Comparison of ENCODE assay signal across 1 cellular context in the genomic region with DNA sequence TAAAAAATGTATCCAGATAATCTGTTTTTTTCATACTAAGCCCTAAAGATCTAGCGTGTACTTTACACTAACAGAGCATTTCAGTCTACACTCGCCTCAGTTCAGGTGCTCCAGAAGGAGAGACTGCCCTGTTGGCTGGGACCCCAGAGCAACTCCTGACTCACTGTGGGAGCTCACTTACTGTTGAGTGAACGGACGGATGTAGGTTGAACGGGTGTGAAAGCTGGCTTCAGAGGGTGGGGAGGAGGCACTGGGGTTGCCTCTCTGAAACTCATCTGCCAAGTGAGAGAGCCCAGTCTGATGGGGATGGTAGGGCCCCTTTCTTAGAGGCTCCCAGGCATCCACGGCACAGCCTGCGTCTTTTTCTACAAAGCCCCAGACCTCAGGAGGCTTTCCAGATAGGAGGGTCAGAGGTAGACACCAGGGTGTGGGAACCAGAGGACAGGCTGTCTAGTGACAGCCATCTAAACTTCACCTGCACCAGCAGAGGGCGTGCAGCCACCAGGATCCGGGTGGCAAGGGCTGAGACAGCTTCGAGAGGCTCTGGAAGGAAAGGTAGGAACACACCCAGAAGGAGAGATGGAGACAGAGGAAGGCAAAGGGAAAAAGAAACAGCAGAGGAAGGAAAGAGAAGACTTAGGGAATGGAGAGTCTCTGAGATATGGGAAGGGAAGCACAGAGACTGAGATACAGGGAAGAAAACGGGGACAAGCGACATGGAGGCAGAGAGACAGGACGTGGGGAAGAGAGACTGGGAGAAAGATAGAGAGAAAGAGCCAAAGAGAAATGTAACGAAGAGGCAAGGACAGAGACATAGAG.
TF ChIP-seq lines count a peak whose summit lies in the region.

No MANE protein-coding gene starts in this region.

TF ChIP-seq in K562, 482 proteins besides CTCF, POLR2A, EP300 and RAD21 (continued from another document and continues in another):
- TF ChIP-seq ZBTB49 (CRISPR knock-in tag; IDR thresholded peaks at IDR 0.05; ENCODE audit: borderline replicate concordance): 0 out of 2 replicates have a peak, but pooled peaks have one; percentile 38
- no peak for TF ChIP-seq ZNF589 (CRISPR knock-in tag; IDR thresholded peaks at IDR 0.05; ENCODE audit: low read depth)
- TF ChIP-seq, protein P1, sequence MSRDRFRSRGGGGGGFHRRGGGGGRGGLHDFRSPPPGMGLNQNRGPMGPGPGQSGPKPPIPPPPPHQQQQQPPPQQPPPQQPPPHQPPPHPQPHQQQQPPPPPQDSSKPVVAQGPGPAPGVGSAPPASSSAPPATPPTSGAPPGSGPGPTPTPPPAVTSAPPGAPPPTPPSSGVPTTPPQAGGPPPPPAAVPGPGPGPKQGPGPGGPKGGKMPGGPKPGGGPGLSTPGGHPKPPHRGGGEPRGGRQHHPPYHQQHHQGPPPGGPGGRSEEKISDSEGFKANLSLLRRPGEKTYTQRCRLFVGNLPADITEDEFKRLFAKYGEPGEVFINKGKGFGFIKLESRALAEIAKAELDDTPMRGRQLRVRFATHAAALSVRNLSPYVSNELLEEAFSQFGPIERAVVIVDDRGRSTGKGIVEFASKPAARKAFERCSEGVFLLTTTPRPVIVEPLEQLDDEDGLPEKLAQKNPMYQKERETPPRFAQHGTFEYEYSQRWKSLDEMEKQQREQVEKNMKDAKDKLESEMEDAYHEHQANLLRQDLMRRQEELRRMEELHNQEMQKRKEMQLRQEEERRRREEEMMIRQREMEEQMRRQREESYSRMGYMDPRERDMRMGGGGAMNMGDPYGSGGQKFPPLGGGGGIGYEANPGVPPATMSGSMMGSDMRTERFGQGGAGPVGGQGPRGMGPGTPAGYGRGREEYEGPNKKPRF (IDR thresholded peaks at IDR 0.05; ENCODE audit: low read depth, low read length): no peak
- no peak for TF ChIP-seq RBM17 (IDR thresholded peaks at IDR 0.05; ENCODE audit: borderline replicate concordance, low read depth, low read length)
- TF ChIP-seq, protein P2, sequence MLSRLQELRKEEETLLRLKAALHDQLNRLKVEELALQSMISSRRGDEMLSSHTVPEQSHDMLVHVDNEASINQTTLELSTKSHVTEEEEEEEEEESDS (CRISPR knock-in tag; IDR thresholded peaks at IDR 0.05): no peak
- TF ChIP-seq SMARCB1 (IDR thresholded peaks at IDR 0.05; ENCODE audit: insufficient read length, low read depth): no peak
- no peak for TF ChIP-seq PHB (CRISPR knock-in tag; IDR thresholded peaks at IDR 0.05)
- TF ChIP-seq POLR3A (IDR thresholded peaks at IDR 0.05; ENCODE audit: borderline replicate concordance, extremely low read depth, insufficient read depth, insufficient read length): no peak
- TF ChIP-seq POLR3G (IDR thresholded peaks at IDR 0.05; ENCODE audit: extremely low read depth, insufficient read length, insufficient replicate concordance): no peak
- TF ChIP-seq ZNF584 (CRISPR knock-in tag; IDR thresholded peaks at IDR 0.05; ENCODE audit: low read depth): no peak
- no peak for TF ChIP-seq JUNB (CRISPR knock-in tag; conservative IDR thresholded peaks at IDR 0.05)
- no peak for TF ChIP-seq ZNF282 (CRISPR knock-in tag; IDR thresholded peaks at IDR 0.05)
- TF ChIP-seq, protein P3, sequence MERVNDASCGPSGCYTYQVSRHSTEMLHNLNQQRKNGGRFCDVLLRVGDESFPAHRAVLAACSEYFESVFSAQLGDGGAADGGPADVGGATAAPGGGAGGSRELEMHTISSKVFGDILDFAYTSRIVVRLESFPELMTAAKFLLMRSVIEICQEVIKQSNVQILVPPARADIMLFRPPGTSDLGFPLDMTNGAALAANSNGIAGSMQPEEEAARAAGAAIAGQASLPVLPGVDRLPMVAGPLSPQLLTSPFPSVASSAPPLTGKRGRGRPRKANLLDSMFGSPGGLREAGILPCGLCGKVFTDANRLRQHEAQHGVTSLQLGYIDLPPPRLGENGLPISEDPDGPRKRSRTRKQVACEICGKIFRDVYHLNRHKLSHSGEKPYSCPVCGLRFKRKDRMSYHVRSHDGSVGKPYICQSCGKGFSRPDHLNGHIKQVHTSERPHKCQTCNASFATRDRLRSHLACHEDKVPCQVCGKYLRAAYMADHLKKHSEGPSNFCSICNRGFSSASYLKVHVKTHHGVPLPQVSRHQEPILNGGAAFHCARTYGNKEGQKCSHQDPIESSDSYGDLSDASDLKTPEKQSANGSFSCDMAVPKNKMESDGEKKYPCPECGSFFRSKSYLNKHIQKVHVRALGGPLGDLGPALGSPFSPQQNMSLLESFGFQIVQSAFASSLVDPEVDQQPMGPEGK (CRISPR knock-in tag; IDR thresholded peaks at IDR 0.05; ENCODE audit: borderline replicate concordance): no peak
- TF ChIP-seq ARID2 (IDR thresholded peaks at IDR 0.05): peak; percentile 98
- TF ChIP-seq SIRT6 (IDR thresholded peaks at IDR 0.05; ENCODE audit: low read depth, low read length): no peak
- no peak for TF ChIP-seq ZNF398 (CRISPR knock-in tag; IDR thresholded peaks at IDR 0.05)
- TF ChIP-seq GATA2 (CRISPR knock-in tag; IDR thresholded peaks at IDR 0.05): no peak
- no peak for TF ChIP-seq ZNF57 (CRISPR knock-in tag; IDR thresholded peaks at IDR 0.05)
- TF ChIP-seq FOS (IDR thresholded peaks at IDR 0.05; ENCODE audit: extremely low read depth, insufficient read length): no peak
- TF ChIP-seq BRF1 (IDR thresholded peaks at IDR 0.05; ENCODE audit: borderline replicate concordance, extremely low read depth, insufficient read length): no peak
- no peak for TF ChIP-seq RBM34 (IDR thresholded peaks at IDR 0.05; ENCODE audit: borderline replicate concordance, insufficient read depth, low read length)
- no peak for TF ChIP-seq NUFIP1 (IDR thresholded peaks at IDR 0.05; ENCODE audit: partially characterized antibody)
- TF ChIP-seq ESRRA (IDR thresholded peaks at IDR 0.05; ENCODE audit: borderline replicate concordance, low read depth): no peak
- TF ChIP-seq TCF7 (IDR thresholded peaks at IDR 0.05; ENCODE audit: borderline replicate concordance): no peak
- TF ChIP-seq CBX1 (IDR thresholded peaks at IDR 0.05; ENCODE audit: low read depth): no peak
- TF ChIP-seq, protein P4, sequence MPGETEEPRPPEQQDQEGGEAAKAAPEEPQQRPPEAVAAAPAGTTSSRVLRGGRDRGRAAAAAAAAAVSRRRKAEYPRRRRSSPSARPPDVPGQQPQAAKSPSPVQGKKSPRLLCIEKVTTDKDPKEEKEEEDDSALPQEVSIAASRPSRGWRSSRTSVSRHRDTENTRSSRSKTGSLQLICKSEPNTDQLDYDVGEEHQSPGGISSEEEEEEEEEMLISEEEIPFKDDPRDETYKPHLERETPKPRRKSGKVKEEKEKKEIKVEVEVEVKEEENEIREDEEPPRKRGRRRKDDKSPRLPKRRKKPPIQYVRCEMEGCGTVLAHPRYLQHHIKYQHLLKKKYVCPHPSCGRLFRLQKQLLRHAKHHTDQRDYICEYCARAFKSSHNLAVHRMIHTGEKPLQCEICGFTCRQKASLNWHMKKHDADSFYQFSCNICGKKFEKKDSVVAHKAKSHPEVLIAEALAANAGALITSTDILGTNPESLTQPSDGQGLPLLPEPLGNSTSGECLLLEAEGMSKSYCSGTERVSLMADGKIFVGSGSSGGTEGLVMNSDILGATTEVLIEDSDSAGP (CRISPR knock-in tag; IDR thresholded peaks at IDR 0.05): no peak
- no peak for TF ChIP-seq TSC22D4 (tag; IDR thresholded peaks at IDR 0.05)
- TF ChIP-seq CAMTA2 (CRISPR knock-in tag; conservative IDR thresholded peaks at IDR 0.05): no peak
- peak; percentile 79 for TF ChIP-seq ARHGAP35 (IDR thresholded peaks at IDR 0.05; ENCODE audit: partially characterized antibody)
- no peak for TF ChIP-seq FOXP1 (CRISPR knock-in tag; IDR thresholded peaks at IDR 0.05)
- no peak for TF ChIP-seq TBP (optimal IDR thresholded peaks at IDR 0.05; ENCODE audit: low read depth, low read length)
- TF ChIP-seq FOXO4 (CRISPR knock-in tag; IDR thresholded peaks at IDR 0.05): no peak
- no peak for TF ChIP-seq HIVEP1 (CRISPR knock-in tag; IDR thresholded peaks at IDR 0.05)
- no peak for TF ChIP-seq ZNF408 (CRISPR knock-in tag; IDR thresholded peaks at IDR 0.05; ENCODE audit: low read depth)
- TF ChIP-seq, protein P5, sequence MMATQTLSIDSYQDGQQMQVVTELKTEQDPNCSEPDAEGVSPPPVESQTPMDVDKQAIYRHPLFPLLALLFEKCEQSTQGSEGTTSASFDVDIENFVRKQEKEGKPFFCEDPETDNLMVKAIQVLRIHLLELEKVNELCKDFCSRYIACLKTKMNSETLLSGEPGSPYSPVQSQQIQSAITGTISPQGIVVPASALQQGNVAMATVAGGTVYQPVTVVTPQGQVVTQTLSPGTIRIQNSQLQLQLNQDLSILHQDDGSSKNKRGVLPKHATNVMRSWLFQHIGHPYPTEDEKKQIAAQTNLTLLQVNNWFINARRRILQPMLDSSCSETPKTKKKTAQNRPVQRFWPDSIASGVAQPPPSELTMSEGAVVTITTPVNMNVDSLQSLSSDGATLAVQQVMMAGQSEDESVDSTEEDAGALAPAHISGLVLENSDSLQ (IDR thresholded peaks at IDR 0.05): peak; percentile 80
- no peak for TF ChIP-seq STAT5A (IDR thresholded peaks at IDR 0.05; ENCODE audit: borderline replicate concordance, low read length)
- peak; percentile 87 for TF ChIP-seq THRB (CRISPR knock-in tag; conservative IDR thresholded peaks at IDR 0.05)
- TF ChIP-seq CEBPZ (IDR thresholded peaks at IDR 0.05; ENCODE audit: borderline replicate concordance, low read depth, low read length): no peak
- TF ChIP-seq RFX1 (IDR thresholded peaks at IDR 0.05): no peak
- TF ChIP-seq SRSF9 (IDR thresholded peaks at IDR 0.05; ENCODE audit: borderline replicate concordance, low read depth, low read length): no peak
- TF ChIP-seq ETV6 (IDR thresholded peaks at IDR 0.05; ENCODE audit: borderline replicate concordance in 1 of 2, low read depth in 2 of 2, low read length in 1 of 2): no peak
- no peak for TF ChIP-seq ETV6 (CRISPR knock-in tag; IDR thresholded peaks at IDR 0.05; ENCODE audit: borderline replicate concordance)
